Comparison of ENCODE assay signal across 7 cellular contexts in the genomic region with DNA sequence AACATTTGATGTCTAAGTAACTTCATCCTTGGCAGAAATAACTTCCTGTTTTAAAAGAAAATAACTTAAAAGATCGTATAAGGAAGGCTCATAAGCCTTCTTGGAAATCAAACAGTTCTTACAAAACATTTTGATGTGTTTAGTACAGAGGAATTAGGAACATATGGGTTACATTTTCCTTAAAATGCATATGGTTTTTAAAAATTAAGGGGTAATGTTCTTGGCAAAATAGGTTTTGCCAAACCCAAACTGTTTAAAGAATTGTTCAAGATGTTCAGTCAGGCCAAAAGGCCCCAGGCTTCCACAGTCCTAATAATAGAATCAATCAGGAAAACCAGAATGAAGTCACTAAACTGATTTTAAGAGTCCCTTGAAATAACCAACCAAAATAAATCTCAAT.
"Had no signal": no experiment of that assay in that cellular context is flagged by ENCODE, and none has a peak within 500 bp of the region (broad histone marks: within the 10 kb centered on the region; RNA-seq: fewer than 3 reads in every experiment).

No MANE protein-coding gene starts in this region.

- DNase-seq: GM23248, GOT3, H7, HCEC 1CT, IMR-90, KG1 had no signal

- H3K9ac ChIP-seq: GM23248 had no signal

- H3K27ac ChIP-seq: GM23248 had no signal

- H2AFZ ChIP-seq: GM23248 had no signal

- H3K4me3 ChIP-seq: GM23248, K562 had no signal
